Comparison of ENCODE assay signal across 29 cellular contexts in genomic region chr9:131103535-131103934, GRCh38. TPM values are rescaled to one million over a fixed set of nuclear protein-coding genes. Genes with fewer than 3 reads are reported as not detected.
"Had no signal": no experiment of that assay in that cellular context is flagged by ENCODE, and none has a peak within 500 bp of the region (broad histone marks: within the 10 kb centered on the region; RNA-seq: fewer than 3 reads in every experiment).

No MANE protein-coding gene starts in this region.

- H3K9me3 Mint-ChIP-seq: activated B cell treated with CpG ODN at 0.5 μM for 24 hours; activated naive CD8-positive, alpha-beta T cell treated with anti-CD3 and anti-CD28 coated beads for 36 hours; activated T-cell treated with anti-CD3 and anti-CD28 coated beads, Interleukin-2, amount 50 U/mL, for 24 hours; activated T-helper 17 cell treated with anti-CD3 and anti-CD28 coated beads, Interleukin-2, amount 50 U/mL, for 72 hours; effector memory CD8-positive, alpha-beta T cell; naive B cell; neural crest cell; T-helper 1 cell treated with Interleukin-12 subunit alpha and Interleukin-12 subunit beta and Interleukin-4 antibody, amounts not matched to agents 30 μg/mL and 1 μg/mL, for 36 hours had no signal

- H3K27me3 ChIP-seq: hepatocyte, tibial artery had no signal

- H3K36me3 Mint-ChIP-seq: activated naive CD8-positive, alpha-beta T cell treated with anti-CD3 and anti-CD28 coated beads for 36 hours; naive B cell had no signal

- H3K4me1 Mint-ChIP-seq: activated B cell treated with CpG ODN at 0.5 μM for 24 hours; activated CD4-positive, alpha-beta T cell treated with anti-CD3 and anti-CD28 coated beads for 36 hours; activated naive CD8-positive, alpha-beta T cell treated with anti-CD3 and anti-CD28 coated beads for 36 hours; activated T-helper 17 cell treated with anti-CD3 and anti-CD28 coated beads, Interleukin-2, amount 50 U/mL, for 72 hours; naive B cell had no signal

- H2AFZ ChIP-seq: hepatocyte had no signal

- H3K4me3 ChIP-seq: hepatocyte, mucosa of descending colon had no signal

- H3K4me3 Mint-ChIP-seq: activated B cell treated with CpG ODN at 0.5 μM for 24 hours; activated CD4-positive, alpha-beta T cell treated with anti-CD3 and anti-CD28 coated beads for 36 hours; activated naive CD8-positive, alpha-beta T cell treated with anti-CD3 and anti-CD28 coated beads for 36 hours; activated T-cell treated with anti-CD3 and anti-CD28 coated beads, Interleukin-2, amount 50 U/mL, for 24 hours; activated T-helper 17 cell treated with anti-CD3 and anti-CD28 coated beads, Interleukin-2, amount 50 U/mL, for 72 hours; effector memory CD8-positive, alpha-beta T cell; naive B cell; neural crest cell; T-helper 1 cell treated with Interleukin-12 subunit alpha and Interleukin-12 subunit beta and Interleukin-4 antibody, amounts not matched to agents 30 μg/mL and 1 μg/mL, for 36 hours had no signal

- H3K9me3 ChIP-seq: mucosa of descending colon, tibial artery had no signal

- H3K27me3 Mint-ChIP-seq: activated CD4-positive, alpha-beta T cell treated with anti-CD3 and anti-CD28 coated beads for 36 hours; activated naive CD8-positive, alpha-beta T cell treated with anti-CD3 and anti-CD28 coated beads for 36 hours; progenitor cell of endocrine pancreas had no signal

- H3K79me2 ChIP-seq: hepatocyte had no signal

- DNase-seq: activated B cell treated with CpG ODN at 0.5 μM for 24 hours; activated CD4-positive, alpha-beta T cell treated with anti-CD3 and anti-CD28 coated beads for 36 hours; activated CD4-positive, alpha-beta T cell treated with anti-CD3 and anti-CD28 coated beads, Interleukin-2, amount 50 U/mL, for 4 hours; activated CD8-positive, alpha-beta memory T cell treated with anti-CD3 and anti-CD28 coated beads for 24 hours; activated CD8-positive, alpha-beta memory T cell treated with anti-CD3 and anti-CD28 coated beads, Interleukin-2, amount 50 U/mL, for 4 hours; activated naive CD8-positive, alpha-beta T cell treated with anti-CD3 and anti-CD28 coated beads for 36 hours; activated T-cell treated with anti-CD3 and anti-CD28 coated beads, Interleukin-2, amount 50 U/mL, for 24 hours; central memory CD4-positive, alpha-beta T cell; effector memory CD8-positive, alpha-beta T cell; glutamatergic neuron; left cardiac atrium; mesendoderm; mucosa of descending colon; naive B cell; retina; stimulated activated CD4-positive, alpha-beta T cell treated with anti-CD3 and anti-CD28 coated beads, Interleukin-4, amount 100 ng/mL, for 24 hours; stimulated activated naive CD4-positive, alpha-beta T cell treated with Interleukin-2 at 50 U/mL for 16 hours; T1000; tibial artery had no signal

- ATAC-seq: activated CD4-positive, alpha-beta T cell treated with anti-CD3 and anti-CD28 coated beads for 36 hours; activated T-helper 17 cell treated with anti-CD3 and anti-CD28 coated beads, Interleukin-2, amount 50 U/mL, for 72 hours; effector memory CD8-positive, alpha-beta T cell; esophagus mucosa; left cardiac atrium; mucosa of descending colon had no signal

- FAIRE-seq: astrocyte, colon, endothelial cell of umbilical vein, frontal cortex had no signal

- H3K4me2 ChIP-seq: hepatocyte had no signal

- H3K27ac Mint-ChIP-seq: activated B cell treated with CpG ODN at 0.5 μM for 24 hours; activated CD4-positive, alpha-beta T cell treated with anti-CD3 and anti-CD28 coated beads for 36 hours; activated naive CD8-positive, alpha-beta T cell treated with anti-CD3 and anti-CD28 coated beads for 36 hours; activated T-cell treated with anti-CD3 and anti-CD28 coated beads, Interleukin-2, amount 50 U/mL, for 24 hours; activated T-helper 17 cell treated with anti-CD3 and anti-CD28 coated beads, Interleukin-2, amount 50 U/mL, for 72 hours; effector memory CD8-positive, alpha-beta T cell; naive B cell; progenitor cell of endocrine pancreas; T-helper 1 cell treated with Interleukin-12 subunit alpha and Interleukin-12 subunit beta and Interleukin-4 antibody, amounts not matched to agents 30 μg/mL and 1 μg/mL, for 36 hours had no signal

- H3K27ac ChIP-seq: hepatocyte had no signal

RNA-seq across cellular contexts. Expression of gene AIF1L, which starts 7.2 kb away (rescaled TPM):
- total RNA-seq: activated B cell treated with CpG ODN at 0.5 μM for 24 hours had no signal
